Comparison of ENCODE assay signal across 1 cellular context in genomic region chr1:234957330-234958065, GRCh38.
TF ChIP-seq lines count a peak whose summit lies in the region.

No MANE protein-coding gene starts in this region.

TF ChIP-seq in HepG2, 621 proteins besides CTCF, POLR2A, EP300 and RAD21 (continued from another document and continues in another):
- TF ChIP-seq ZBTB10 (CRISPR knock-in tag; IDR thresholded peaks at IDR 0.05; ENCODE audit: borderline replicate concordance) (no peak), KLF6 (CRISPR knock-in tag; IDR thresholded peaks at IDR 0.05) (0 out of 2 replicates have a peak, but pooled peaks have one; percentile 37), CREB3 (CRISPR knock-in tag; IDR thresholded peaks at IDR 0.05) (no peak), ZNF790 (CRISPR knock-in tag; IDR thresholded peaks at IDR 0.05; ENCODE audit: borderline replicate concordance) (peak; percentile 64; the same call in 1 of the 2 replicates), ZBTB21 (CRISPR knock-in tag; IDR thresholded peaks at IDR 0.05) (no peak; the same call in 1 of the 2 replicates), ZNF205 (CRISPR knock-in tag; IDR thresholded peaks at IDR 0.05) (peak; percentile 67), CBX5 (CRISPR knock-in tag; IDR thresholded peaks at IDR 0.05; ENCODE audit: borderline replicate concordance) (peak; percentile 87; the same call in 1 of the 2 replicates), ZBTB33 (CRISPR knock-in tag; IDR thresholded peaks at IDR 0.05) (peak; percentile 59; the same call in 1 of the 2 replicates), SATB2 (CRISPR knock-in tag; IDR thresholded peaks at IDR 0.05) (no peak), MLXIP (CRISPR knock-in tag; IDR thresholded peaks at IDR 0.05; ENCODE audit: borderline replicate concordance) (no peak), ZNF224 (CRISPR knock-in tag; IDR thresholded peaks at IDR 0.05) (no peak; the same call in 1 of the 2 replicates), SKIL (CRISPR knock-in tag; IDR thresholded peaks at IDR 0.05; ENCODE audit: borderline replicate concordance) (peak; percentile 75), DZIP1 (CRISPR knock-in tag; IDR thresholded peaks at IDR 0.05) (peak; percentile 75; the same call in 1 of the 2 replicates), ZNF770 (CRISPR knock-in tag; IDR thresholded peaks at IDR 0.05) (no peak), ZXDC (CRISPR knock-in tag; IDR thresholded peaks at IDR 0.05) (peak; percentile 91), STAT5B (CRISPR knock-in tag; IDR thresholded peaks at IDR 0.05) (no peak; the same call in 1 of the 2 replicates), CENPX (CRISPR knock-in tag; IDR thresholded peaks at IDR 0.05) (no peak), TERF1 (CRISPR knock-in tag; IDR thresholded peaks at IDR 0.05) (no peak), U2AF2 (IDR thresholded peaks at IDR 0.05; ENCODE audit: low read depth, low read length) (no peak), HHEX (CRISPR knock-in tag; IDR thresholded peaks at IDR 0.05) (no peak), ZSCAN21 (CRISPR knock-in tag; IDR thresholded peaks at IDR 0.05; ENCODE audit: borderline replicate concordance) (no peak; the same call in 1 of the 2 replicates), YEATS2 (CRISPR knock-in tag; IDR thresholded peaks at IDR 0.05; ENCODE audit: borderline replicate concordance) (peak; percentile 45; the same call in 1 of the 2 replicates), RFX5 (IDR thresholded peaks at IDR 0.05; ENCODE audit: low read depth, low read length) (no peak), ZNF605 (CRISPR knock-in tag; IDR thresholded peaks at IDR 0.05) (peak; percentile 81), ZNF746 (CRISPR knock-in tag; IDR thresholded peaks at IDR 0.05) (peak; percentile 97), ZNF644 (CRISPR knock-in tag; IDR thresholded peaks at IDR 0.05; ENCODE audit: low read depth) (peak; percentile 42; the same call in 1 of the 2 replicates), ZNF503 (CRISPR knock-in tag; IDR thresholded peaks at IDR 0.05) (peak; percentile 82; the same call in 1 of the 2 replicates)
